1 cellular context compared by ENCODE assay signal in the genomic region with DNA sequence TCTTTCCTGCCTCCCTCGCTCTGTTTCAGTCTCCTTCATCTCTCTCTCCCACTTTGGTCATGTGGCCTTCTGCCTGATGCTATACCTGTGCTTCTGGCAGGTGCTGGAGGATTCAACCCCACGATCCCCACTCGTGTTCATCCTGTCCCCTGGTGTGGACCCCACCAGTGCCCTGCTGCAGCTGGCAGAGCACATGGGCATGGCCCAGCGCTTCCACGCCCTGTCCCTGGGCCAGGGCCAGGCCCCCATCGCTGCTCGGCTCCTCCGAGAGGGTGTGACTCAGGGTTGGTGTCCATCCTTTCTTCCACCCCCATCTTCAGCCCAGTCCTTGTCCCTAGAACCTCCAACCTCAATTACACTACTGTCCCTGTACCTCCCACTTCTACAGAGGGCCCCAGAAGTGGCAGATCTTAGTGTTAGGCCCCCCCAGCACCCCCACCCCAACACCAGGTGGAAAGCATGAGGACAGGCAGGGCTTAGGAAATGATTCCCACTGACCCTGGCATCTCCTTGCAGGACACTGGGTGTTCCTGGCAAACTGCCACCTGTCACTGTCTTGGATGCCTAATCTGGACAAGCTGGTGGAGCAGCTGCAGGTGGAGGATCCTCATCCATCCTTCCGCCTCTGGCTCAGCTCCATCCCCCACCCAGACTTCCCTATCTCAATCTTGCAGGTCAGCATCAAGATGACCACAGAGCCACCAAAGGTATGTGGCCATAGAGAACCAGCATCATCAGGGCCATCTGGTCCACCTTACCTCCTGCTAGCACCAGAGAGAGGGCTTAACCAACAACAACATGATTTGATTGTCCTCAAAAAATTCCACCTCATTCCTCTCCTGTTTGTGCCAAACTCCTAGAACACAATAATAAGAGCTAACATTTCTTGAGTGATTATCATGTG.
TF ChIP-seq lines count a peak whose summit lies in the region.

No MANE protein-coding gene starts in this region.

TF ChIP-seq in GM23338, 12 proteins besides CTCF, POLR2A, EP300 and RAD21 (continued from another document):
- TF ChIP-seq, protein P1, sequence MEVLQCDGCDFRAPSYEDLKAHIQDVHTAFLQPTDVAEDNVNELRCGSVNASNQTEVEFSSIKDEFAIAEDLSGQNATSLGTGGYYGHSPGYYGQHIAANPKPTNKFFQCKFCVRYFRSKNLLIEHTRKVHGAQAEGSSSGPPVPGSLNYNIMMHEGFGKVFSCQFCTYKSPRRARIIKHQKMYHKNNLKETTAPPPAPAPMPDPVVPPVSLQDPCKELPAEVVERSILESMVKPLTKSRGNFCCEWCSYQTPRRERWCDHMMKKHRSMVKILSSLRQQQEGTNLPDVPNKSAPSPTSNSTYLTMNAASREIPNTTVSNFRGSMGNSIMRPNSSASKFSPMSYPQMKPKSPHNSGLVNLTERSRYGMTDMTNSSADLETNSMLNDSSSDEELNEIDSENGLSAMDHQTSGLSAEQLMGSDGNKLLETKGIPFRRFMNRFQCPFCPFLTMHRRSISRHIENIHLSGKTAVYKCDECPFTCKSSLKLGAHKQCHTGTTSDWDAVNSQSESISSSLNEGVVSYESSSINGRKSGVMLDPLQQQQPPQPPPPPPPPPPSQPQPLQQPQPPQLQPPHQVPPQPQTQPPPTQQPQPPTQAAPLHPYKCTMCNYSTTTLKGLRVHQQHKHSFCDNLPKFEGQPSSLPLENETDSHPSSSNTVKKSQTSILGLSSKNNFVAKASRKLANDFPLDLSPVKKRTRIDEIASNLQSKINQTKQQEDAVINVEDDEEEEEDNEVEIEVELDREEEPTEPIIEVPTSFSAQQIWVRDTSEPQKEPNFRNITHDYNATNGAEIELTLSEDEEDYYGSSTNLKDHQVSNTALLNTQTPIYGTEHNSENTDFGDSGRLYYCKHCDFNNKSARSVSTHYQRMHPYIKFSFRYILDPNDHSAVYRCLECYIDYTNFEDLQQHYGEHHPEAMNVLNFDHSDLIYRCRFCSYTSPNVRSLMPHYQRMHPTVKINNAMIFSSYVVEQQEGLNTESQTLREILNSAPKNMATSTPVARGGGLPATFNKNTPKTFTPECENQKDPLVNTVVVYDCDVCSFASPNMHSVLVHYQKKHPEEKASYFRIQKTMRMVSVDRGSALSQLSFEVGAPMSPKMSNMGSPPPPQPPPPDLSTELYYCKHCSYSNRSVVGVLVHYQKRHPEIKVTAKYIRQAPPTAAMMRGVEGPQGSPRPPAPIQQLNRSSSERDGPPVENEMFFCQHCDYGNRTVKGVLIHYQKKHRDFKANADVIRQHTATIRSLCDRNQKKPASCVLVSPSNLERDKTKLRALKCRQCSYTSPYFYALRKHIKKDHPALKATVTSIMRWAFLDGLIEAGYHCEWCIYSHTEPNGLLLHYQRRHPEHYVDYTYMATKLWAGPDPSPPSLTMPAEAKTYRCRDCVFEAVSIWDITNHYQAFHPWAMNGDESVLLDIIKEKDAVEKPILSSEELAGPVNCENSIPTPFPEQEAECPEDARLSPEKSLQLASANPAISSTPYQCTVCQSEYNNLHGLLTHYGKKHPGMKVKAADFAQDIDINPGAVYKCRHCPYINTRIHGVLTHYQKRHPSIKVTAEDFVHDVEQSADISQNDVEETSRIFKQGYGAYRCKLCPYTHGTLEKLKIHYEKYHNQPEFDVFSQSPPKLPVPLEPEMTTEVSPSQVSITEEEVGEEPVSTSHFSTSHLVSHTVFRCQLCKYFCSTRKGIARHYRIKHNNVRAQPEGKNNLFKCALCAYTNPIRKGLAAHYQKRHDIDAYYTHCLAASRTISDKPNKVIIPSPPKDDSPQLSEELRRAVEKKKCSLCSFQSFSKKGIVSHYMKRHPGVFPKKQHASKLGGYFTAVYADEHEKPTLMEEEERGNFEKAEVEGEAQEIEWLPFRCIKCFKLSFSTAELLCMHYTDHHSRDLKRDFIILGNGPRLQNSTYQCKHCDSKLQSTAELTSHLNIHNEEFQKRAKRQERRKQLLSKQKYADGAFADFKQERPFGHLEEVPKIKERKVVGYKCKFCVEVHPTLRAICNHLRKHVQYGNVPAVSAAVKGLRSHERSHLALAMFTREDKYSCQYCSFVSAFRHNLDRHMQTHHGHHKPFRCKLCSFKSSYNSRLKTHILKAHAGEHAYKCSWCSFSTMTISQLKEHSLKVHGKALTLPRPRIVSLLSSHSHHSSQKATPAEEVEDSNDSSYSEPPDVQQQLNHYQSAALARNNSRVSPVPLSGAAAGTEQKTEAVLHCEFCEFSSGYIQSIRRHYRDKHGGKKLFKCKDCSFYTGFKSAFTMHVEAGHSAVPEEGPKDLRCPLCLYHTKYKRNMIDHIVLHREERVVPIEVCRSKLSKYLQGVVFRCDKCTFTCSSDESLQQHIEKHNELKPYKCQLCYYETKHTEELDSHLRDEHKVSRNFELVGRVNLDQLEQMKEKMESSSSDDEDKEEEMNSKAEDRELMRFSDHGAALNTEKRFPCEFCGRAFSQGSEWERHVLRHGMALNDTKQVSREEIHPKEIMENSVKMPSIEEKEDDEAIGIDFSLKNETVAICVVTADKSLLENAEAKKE (CRISPR knock-in tag; IDR thresholded peaks at IDR 0.05) = no peak
- no peak for TF ChIP-seq CREB1 (CRISPR knock-in tag; IDR thresholded peaks at IDR 0.05; ENCODE audit: low read depth)
- no peak for TF ChIP-seq REST (IDR thresholded peaks at IDR 0.05; ENCODE audit: unreplicated experiment)
- no peak for TF ChIP-seq JUNB (IDR thresholded peaks at IDR 0.05; ENCODE audit: unreplicated experiment)
TF ChIP-seq in GM23338: peak in this region for 0.
